In the genomic region with DNA sequence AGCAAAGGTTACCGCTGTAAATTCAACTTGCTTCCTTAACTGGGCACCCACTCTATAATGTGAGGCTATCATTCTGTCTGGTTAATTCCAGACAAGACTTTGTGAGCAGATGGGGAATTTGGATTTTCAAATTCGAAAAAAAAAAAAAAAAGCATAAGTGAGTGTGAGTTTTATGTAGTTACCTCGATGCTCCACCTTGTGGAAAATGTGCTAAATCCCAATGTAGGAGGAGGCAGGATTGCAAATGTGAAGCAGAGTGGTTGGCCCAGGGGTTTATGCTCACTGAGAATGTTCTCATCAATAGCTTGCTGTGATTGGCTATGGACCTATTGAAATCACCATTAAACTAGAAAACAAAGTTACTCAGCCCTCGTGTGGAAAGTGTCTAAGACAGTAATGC, we compare ENCODE assay signal across 2 cellular contexts.
TF ChIP-seq lines count a peak whose summit lies in the region.

No MANE protein-coding gene starts in this region.

TF ChIP-seq in GM23338, 12 proteins besides CTCF, POLR2A, EP300 and RAD21:
- TF ChIP-seq, protein P1, sequence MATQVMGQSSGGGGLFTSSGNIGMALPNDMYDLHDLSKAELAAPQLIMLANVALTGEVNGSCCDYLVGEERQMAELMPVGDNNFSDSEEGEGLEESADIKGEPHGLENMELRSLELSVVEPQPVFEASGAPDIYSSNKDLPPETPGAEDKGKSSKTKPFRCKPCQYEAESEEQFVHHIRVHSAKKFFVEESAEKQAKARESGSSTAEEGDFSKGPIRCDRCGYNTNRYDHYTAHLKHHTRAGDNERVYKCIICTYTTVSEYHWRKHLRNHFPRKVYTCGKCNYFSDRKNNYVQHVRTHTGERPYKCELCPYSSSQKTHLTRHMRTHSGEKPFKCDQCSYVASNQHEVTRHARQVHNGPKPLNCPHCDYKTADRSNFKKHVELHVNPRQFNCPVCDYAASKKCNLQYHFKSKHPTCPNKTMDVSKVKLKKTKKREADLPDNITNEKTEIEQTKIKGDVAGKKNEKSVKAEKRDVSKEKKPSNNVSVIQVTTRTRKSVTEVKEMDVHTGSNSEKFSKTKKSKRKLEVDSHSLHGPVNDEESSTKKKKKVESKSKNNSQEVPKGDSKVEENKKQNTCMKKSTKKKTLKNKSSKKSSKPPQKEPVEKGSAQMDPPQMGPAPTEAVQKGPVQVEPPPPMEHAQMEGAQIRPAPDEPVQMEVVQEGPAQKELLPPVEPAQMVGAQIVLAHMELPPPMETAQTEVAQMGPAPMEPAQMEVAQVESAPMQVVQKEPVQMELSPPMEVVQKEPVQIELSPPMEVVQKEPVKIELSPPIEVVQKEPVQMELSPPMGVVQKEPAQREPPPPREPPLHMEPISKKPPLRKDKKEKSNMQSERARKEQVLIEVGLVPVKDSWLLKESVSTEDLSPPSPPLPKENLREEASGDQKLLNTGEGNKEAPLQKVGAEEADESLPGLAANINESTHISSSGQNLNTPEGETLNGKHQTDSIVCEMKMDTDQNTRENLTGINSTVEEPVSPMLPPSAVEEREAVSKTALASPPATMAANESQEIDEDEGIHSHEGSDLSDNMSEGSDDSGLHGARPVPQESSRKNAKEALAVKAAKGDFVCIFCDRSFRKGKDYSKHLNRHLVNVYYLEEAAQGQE (IDR thresholded peaks at IDR 0.05; ENCODE audit: unreplicated experiment): no peak
- TF ChIP-seq, protein P2, sequence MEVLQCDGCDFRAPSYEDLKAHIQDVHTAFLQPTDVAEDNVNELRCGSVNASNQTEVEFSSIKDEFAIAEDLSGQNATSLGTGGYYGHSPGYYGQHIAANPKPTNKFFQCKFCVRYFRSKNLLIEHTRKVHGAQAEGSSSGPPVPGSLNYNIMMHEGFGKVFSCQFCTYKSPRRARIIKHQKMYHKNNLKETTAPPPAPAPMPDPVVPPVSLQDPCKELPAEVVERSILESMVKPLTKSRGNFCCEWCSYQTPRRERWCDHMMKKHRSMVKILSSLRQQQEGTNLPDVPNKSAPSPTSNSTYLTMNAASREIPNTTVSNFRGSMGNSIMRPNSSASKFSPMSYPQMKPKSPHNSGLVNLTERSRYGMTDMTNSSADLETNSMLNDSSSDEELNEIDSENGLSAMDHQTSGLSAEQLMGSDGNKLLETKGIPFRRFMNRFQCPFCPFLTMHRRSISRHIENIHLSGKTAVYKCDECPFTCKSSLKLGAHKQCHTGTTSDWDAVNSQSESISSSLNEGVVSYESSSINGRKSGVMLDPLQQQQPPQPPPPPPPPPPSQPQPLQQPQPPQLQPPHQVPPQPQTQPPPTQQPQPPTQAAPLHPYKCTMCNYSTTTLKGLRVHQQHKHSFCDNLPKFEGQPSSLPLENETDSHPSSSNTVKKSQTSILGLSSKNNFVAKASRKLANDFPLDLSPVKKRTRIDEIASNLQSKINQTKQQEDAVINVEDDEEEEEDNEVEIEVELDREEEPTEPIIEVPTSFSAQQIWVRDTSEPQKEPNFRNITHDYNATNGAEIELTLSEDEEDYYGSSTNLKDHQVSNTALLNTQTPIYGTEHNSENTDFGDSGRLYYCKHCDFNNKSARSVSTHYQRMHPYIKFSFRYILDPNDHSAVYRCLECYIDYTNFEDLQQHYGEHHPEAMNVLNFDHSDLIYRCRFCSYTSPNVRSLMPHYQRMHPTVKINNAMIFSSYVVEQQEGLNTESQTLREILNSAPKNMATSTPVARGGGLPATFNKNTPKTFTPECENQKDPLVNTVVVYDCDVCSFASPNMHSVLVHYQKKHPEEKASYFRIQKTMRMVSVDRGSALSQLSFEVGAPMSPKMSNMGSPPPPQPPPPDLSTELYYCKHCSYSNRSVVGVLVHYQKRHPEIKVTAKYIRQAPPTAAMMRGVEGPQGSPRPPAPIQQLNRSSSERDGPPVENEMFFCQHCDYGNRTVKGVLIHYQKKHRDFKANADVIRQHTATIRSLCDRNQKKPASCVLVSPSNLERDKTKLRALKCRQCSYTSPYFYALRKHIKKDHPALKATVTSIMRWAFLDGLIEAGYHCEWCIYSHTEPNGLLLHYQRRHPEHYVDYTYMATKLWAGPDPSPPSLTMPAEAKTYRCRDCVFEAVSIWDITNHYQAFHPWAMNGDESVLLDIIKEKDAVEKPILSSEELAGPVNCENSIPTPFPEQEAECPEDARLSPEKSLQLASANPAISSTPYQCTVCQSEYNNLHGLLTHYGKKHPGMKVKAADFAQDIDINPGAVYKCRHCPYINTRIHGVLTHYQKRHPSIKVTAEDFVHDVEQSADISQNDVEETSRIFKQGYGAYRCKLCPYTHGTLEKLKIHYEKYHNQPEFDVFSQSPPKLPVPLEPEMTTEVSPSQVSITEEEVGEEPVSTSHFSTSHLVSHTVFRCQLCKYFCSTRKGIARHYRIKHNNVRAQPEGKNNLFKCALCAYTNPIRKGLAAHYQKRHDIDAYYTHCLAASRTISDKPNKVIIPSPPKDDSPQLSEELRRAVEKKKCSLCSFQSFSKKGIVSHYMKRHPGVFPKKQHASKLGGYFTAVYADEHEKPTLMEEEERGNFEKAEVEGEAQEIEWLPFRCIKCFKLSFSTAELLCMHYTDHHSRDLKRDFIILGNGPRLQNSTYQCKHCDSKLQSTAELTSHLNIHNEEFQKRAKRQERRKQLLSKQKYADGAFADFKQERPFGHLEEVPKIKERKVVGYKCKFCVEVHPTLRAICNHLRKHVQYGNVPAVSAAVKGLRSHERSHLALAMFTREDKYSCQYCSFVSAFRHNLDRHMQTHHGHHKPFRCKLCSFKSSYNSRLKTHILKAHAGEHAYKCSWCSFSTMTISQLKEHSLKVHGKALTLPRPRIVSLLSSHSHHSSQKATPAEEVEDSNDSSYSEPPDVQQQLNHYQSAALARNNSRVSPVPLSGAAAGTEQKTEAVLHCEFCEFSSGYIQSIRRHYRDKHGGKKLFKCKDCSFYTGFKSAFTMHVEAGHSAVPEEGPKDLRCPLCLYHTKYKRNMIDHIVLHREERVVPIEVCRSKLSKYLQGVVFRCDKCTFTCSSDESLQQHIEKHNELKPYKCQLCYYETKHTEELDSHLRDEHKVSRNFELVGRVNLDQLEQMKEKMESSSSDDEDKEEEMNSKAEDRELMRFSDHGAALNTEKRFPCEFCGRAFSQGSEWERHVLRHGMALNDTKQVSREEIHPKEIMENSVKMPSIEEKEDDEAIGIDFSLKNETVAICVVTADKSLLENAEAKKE (CRISPR knock-in tag; IDR thresholded peaks at IDR 0.05): no peak
- TF ChIP-seq ZNF331 (CRISPR knock-in tag; IDR thresholded peaks at IDR 0.05; ENCODE audit: low read depth) (no peak), ZNF114 (CRISPR knock-in tag; IDR thresholded peaks at IDR 0.05) (no peak), JUNB (IDR thresholded peaks at IDR 0.05; ENCODE audit: unreplicated experiment) (no peak)
TF ChIP-seq in GM23338: peak in this region for 0.

TF ChIP-seq in IMR-90, 13 proteins besides CTCF, POLR2A, EP300 and RAD21:
- no peak for TF ChIP-seq MAZ (IDR thresholded peaks at IDR 0.05; ENCODE audit: borderline replicate concordance, low read depth, low read length)
- TF ChIP-seq FOS (IDR thresholded peaks at IDR 0.05; ENCODE audit: low read depth, low read length): no peak
- no peak for TF ChIP-seq BHLHE40 (IDR thresholded peaks at IDR 0.05; ENCODE audit: low read depth, low read length)
- no peak for TF ChIP-seq RFX5 (IDR thresholded peaks at IDR 0.05; ENCODE audit: low read depth, low read length)
- TF ChIP-seq, protein P3, sequence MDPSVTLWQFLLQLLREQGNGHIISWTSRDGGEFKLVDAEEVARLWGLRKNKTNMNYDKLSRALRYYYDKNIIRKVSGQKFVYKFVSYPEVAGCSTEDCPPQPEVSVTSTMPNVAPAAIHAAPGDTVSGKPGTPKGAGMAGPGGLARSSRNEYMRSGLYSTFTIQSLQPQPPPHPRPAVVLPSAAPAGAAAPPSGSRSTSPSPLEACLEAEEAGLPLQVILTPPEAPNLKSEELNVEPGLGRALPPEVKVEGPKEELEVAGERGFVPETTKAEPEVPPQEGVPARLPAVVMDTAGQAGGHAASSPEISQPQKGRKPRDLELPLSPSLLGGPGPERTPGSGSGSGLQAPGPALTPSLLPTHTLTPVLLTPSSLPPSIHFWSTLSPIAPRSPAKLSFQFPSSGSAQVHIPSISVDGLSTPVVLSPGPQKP (IDR thresholded peaks at IDR 0.05; ENCODE audit: borderline replicate concordance, low read depth, low read length): no peak
- TF ChIP-seq CEBPB (IDR thresholded peaks at IDR 0.05; ENCODE audit: low read depth, low read length): no peak
- TF ChIP-seq RCOR1 (IDR thresholded peaks at IDR 0.05; ENCODE audit: insufficient replicate concordance, low read length): no peak
- TF ChIP-seq MAFK (IDR thresholded peaks at IDR 0.05; ENCODE audit: low read depth, low read length): no peak
- no peak for TF ChIP-seq NFE2L2 (IDR thresholded peaks at IDR 0.05; ENCODE audit: low read depth, low read length)
- TF ChIP-seq, protein P4, sequence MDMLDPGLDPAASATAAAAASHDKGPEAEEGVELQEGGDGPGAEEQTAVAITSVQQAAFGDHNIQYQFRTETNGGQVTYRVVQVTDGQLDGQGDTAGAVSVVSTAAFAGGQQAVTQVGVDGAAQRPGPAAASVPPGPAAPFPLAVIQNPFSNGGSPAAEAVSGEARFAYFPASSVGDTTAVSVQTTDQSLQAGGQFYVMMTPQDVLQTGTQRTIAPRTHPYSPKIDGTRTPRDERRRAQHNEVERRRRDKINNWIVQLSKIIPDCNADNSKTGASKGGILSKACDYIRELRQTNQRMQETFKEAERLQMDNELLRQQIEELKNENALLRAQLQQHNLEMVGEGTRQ (IDR thresholded peaks at IDR 0.05; ENCODE audit: low read depth, low read length): no peak
- no peak for TF ChIP-seq MXI1 (IDR thresholded peaks at IDR 0.05; ENCODE audit: borderline replicate concordance, low read depth, low read length)
- TF ChIP-seq CHD1 (IDR thresholded peaks at IDR 0.05; ENCODE audit: low read depth, low read length): no peak
- TF ChIP-seq SMC3 (IDR thresholded peaks at IDR 0.05; ENCODE audit: low read depth, low read length): no peak
TF ChIP-seq in IMR-90: peak in this region for 0.
